In genomic region chr16:27852116-27852515, GRCh38 we compare ENCODE assay signal across 30 cellular contexts.
"Had no signal": no experiment of that assay in that cellular context is flagged by ENCODE, and none has a peak within 500 bp of the region (broad histone marks: within the 10 kb centered on the region; RNA-seq: fewer than 3 reads in every experiment).

No MANE protein-coding gene starts in this region.

- H3K9me3 Mint-ChIP-seq: activated CD4-positive, alpha-beta memory T cell treated with anti-CD3 and anti-CD28 coated beads, Interleukin-2, amount 10 ng/mL, durations not matched to agents 7 days and 5 days; activated naive CD8-positive, alpha-beta T cell treated with anti-CD3 and anti-CD28 coated beads for 36 hours; activated T-cell treated with anti-CD3 and anti-CD28 coated beads, Interleukin-2, amount 50 U/mL, for 72 hours; activated T-helper 17 cell treated with anti-CD3 and anti-CD28 coated beads, Interleukin-2, amount 50 U/mL, for 72 hours had no signal

- DNase-seq: activated CD4-positive, alpha-beta memory T cell treated with anti-CD3 and anti-CD28 coated beads, Interleukin-2, amount 10 ng/mL, durations not matched to agents 7 days and 5 days; activated CD4-positive, alpha-beta T cell treated with anti-CD3 and anti-CD28 coated beads for 1 hour; activated CD4-positive, alpha-beta T cell treated with anti-CD3 and anti-CD28 coated beads for 48 hours; activated CD4-positive, CD25-positive, alpha-beta regulatory T cell; activated gamma-delta T cell treated with Interleukin-2 at 50 U/mL for 16 hours; activated naive CD4-positive, alpha-beta T cell treated with anti-CD3 and anti-CD28 coated beads, Interleukin-2, amount 50 U/mL, for 16 hours; activated naive CD8-positive, alpha-beta T cell treated with anti-CD3 and anti-CD28 coated beads for 36 hours; activated T-cell treated with anti-CD3 and anti-CD28 coated beads, Interleukin-2, amount 50 U/mL, for 72 hours; amniotic stem cell; MM.1S; NCI-H1092 treated with DMSO at 0.1 percent for 48 hours; NCI-H1417; NCI-H146; NCI-H187; NCI-H2029 treated with DMSO at 0.1 percent for 48 hours; NCI-H2107; NCI-H2171; NCI-H510A treated with DMSO at 0.1 percent for 48 hours; NCI-H526 treated with DMSO at 0.1 percent for 48 hours; NCI-H774; SHP77; SJCRH30; T1000; WERI-Rb-1 had no signal

- H3K27ac ChIP-seq: KMS-11, SJCRH30, SK-N-MC, WERI-Rb-1 had no signal

- ATAC-seq: activated T-cell treated with anti-CD3 and anti-CD28 coated beads, Interleukin-2, amount 50 U/mL, for 72 hours; activated T-helper 17 cell treated with anti-CD3 and anti-CD28 coated beads, Interleukin-2, amount 50 U/mL, for 72 hours; Panc1 had no signal

- H3K36me3 Mint-ChIP-seq: activated naive CD8-positive, alpha-beta T cell treated with anti-CD3 and anti-CD28 coated beads for 36 hours had no signal

- H3K4me3 ChIP-seq: ascending aorta, cardiac muscle cell, SJCRH30, SK-N-MC had no signal

- H3K36me3 ChIP-seq: ascending aorta, cardiac muscle cell, SJCRH30, WERI-Rb-1 had no signal

- H3K27me3 ChIP-seq: ascending aorta, cardiac muscle cell, SJCRH30 had no signal

- H3K4me1 Mint-ChIP-seq: activated CD4-positive, alpha-beta memory T cell treated with anti-CD3 and anti-CD28 coated beads, Interleukin-2, amount 10 ng/mL, durations not matched to agents 7 days and 5 days; activated naive CD8-positive, alpha-beta T cell treated with anti-CD3 and anti-CD28 coated beads for 36 hours; activated T-helper 17 cell treated with anti-CD3 and anti-CD28 coated beads, Interleukin-2, amount 50 U/mL, for 72 hours had no signal

- H3K9me3 ChIP-seq: ascending aorta, SJCRH30 had no signal

- H3K4me1 ChIP-seq: SJCRH30 had no signal

- H3K4me3 Mint-ChIP-seq: activated CD4-positive, alpha-beta memory T cell treated with anti-CD3 and anti-CD28 coated beads, Interleukin-2, amount 10 ng/mL, durations not matched to agents 7 days and 5 days; activated naive CD8-positive, alpha-beta T cell treated with anti-CD3 and anti-CD28 coated beads for 36 hours; activated T-cell treated with anti-CD3 and anti-CD28 coated beads, Interleukin-2, amount 50 U/mL, for 72 hours; activated T-helper 17 cell treated with anti-CD3 and anti-CD28 coated beads, Interleukin-2, amount 50 U/mL, for 72 hours had no signal

- H3K27ac Mint-ChIP-seq: activated CD4-positive, alpha-beta memory T cell treated with anti-CD3 and anti-CD28 coated beads, Interleukin-2, amount 10 ng/mL, durations not matched to agents 7 days and 5 days; activated naive CD8-positive, alpha-beta T cell treated with anti-CD3 and anti-CD28 coated beads for 36 hours; activated T-cell treated with anti-CD3 and anti-CD28 coated beads, Interleukin-2, amount 50 U/mL, for 72 hours; activated T-helper 17 cell treated with anti-CD3 and anti-CD28 coated beads, Interleukin-2, amount 50 U/mL, for 72 hours had no signal
